ENCODE assay signal across 1 cellular context in the genomic region with DNA sequence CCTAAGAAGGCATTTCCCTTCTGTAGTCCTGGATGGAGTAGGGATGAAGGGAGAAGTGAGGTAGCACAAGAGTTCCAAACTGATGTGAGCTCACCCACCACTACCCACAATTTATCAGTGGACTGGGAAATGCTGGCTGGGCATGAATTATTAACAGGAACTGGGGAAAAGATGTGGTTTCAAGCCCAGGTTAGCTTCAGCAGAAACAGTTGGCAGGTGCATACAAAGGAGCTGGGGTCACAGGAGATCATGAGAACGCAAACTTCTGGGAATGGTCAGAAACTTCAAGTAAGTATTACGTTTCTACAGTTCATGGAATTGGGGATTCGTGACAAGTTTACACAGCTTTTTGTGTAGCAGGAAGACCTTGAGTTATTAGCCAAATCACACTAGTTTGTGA.
TF ChIP-seq lines count a peak whose summit lies in the region.

No MANE protein-coding gene starts in this region.

TF ChIP-seq in SK-N-SH, 30 proteins besides CTCF, POLR2A, EP300 and RAD21 (continued from another document):
- TF ChIP-seq SMC3 (IDR thresholded peaks at IDR 0.05; ENCODE audit: low read depth, low read length) (no peak), TAF1 (IDR thresholded peaks at IDR 0.05; ENCODE audit: borderline replicate concordance, low read depth, low read length) (no peak), EZH2phosphoT487 (IDR thresholded peaks at IDR 0.05; ENCODE audit: borderline replicate concordance, low read depth) (no peak), POLR2AphosphoS5 (IDR thresholded peaks at IDR 0.05; ENCODE audit: low read depth, low read length) (no peak)
TF ChIP-seq in SK-N-SH: peak in this region for 0.
